28 cellular contexts compared by ENCODE assay signal in the genomic region with DNA sequence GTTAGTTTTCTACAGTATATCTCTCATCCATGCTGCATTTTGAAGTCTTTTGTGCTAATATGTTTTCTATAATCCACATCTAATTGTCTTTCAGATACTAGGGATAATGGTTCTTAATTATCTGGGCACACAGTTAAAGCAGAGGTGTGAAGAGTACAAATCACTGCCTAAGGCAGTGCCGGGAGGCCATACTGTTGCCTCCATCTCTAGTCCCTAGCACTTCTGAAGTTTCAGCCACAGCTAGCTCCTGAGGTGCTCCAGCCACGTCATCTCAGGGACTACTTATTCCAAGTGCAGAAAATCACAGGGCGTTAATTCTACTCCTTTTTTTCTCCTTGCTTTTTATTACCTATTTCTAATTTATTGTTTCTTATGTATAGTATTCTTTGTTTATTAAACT.
"Had no signal": no experiment of that assay in that cellular context is flagged by ENCODE, and none has a peak within 500 bp of the region (broad histone marks: within the 10 kb centered on the region; RNA-seq: fewer than 3 reads in every experiment).

No MANE protein-coding gene starts in this region.

- FAIRE-seq: K562 had no signal

- H3K27ac ChIP-seq: brain microvascular endothelial cell, cardiac muscle cell, WERI-Rb-1 had no signal

- H3K36me3 ChIP-seq: brain microvascular endothelial cell, cardiac muscle cell, WERI-Rb-1 had no signal

- H3K4me3 ChIP-seq: cardiac muscle cell, K562 had no signal

- H3K36me3 Mint-ChIP-seq: activated naive CD8-positive, alpha-beta T cell treated with anti-CD3 and anti-CD28 coated beads for 36 hours had no signal

- ATAC-seq: activated CD8-positive, alpha-beta T cell treated with anti-CD3 and anti-CD28 coated beads for 36 hours; activated T-cell treated with anti-CD3 and anti-CD28 coated beads, Interleukin-2, amount 50 U/mL, for 72 hours; activated T-helper 17 cell treated with anti-CD3 and anti-CD28 coated beads, Interleukin-2, amount 50 U/mL, for 72 hours; K562 had no signal

- H3K9me3 Mint-ChIP-seq: activated CD4-positive, alpha-beta T cell treated with anti-CD3 and anti-CD28 coated beads, Interleukin-2, amount 10 ng/mL, durations not matched to agents 24 days and 14 days; activated CD8-positive, alpha-beta T cell treated with anti-CD3 and anti-CD28 coated beads for 36 hours; activated naive CD8-positive, alpha-beta T cell treated with anti-CD3 and anti-CD28 coated beads for 36 hours; activated T-cell treated with anti-CD3 and anti-CD28 coated beads, Interleukin-2, amount 50 U/mL, for 72 hours; activated T-helper 17 cell treated with anti-CD3 and anti-CD28 coated beads, Interleukin-2, amount 50 U/mL, for 72 hours had no signal

- DNase-seq: activated CD4-positive, alpha-beta T cell treated with anti-CD3 and anti-CD28 coated beads, Interleukin-2, amount 10 ng/mL, durations not matched to agents 24 days and 14 days; activated CD4-positive, alpha-beta T cell treated with anti-CD3 and anti-CD28 coated beads, Interleukin-2, amount 50 U/mL, for 4 hours; activated CD8-positive, alpha-beta T cell treated with anti-CD3 and anti-CD28 coated beads for 36 hours; activated effector memory CD4-positive, alpha-beta T cell treated with anti-CD3 and anti-CD28 coated beads, Interleukin-2, amount 50 U/mL, for 16 hours; activated naive CD4-positive, alpha-beta T cell; activated naive CD4-positive, alpha-beta T cell treated with anti-CD3 and anti-CD28 coated beads, Interleukin-2, amount 50 U/mL, for 16 hours; activated naive CD8-positive, alpha-beta T cell treated with anti-CD3 and anti-CD28 coated beads for 36 hours; activated T-cell treated with anti-CD3 and anti-CD28 coated beads, Interleukin-2, amount 50 U/mL, for 1 hour; activated T-cell treated with anti-CD3 and anti-CD28 coated beads, Interleukin-2, amount 50 U/mL, for 72 hours; amniotic stem cell; aorta; brain microvascular endothelial cell; NCI-H1092 treated with DMSO at 0.1 percent for 48 hours; NCI-H1694; NCI-H1930; NCI-H2081 treated with DMSO at 0.1 percent for 48 hours; NCI-H446 treated with DMSO at 0.1 percent for 48 hours; NCI-H524; NCI-H69; Right ventricle myocardium superior; SW 1271; T-helper 1 cell; T-helper 2 cell; T-helper 9 cell; WERI-Rb-1 had no signal

- H3K27me3 ChIP-seq: brain microvascular endothelial cell, cardiac muscle cell had no signal

- H3K27ac Mint-ChIP-seq: activated CD4-positive, alpha-beta T cell treated with anti-CD3 and anti-CD28 coated beads, Interleukin-2, amount 10 ng/mL, durations not matched to agents 24 days and 14 days; activated CD8-positive, alpha-beta T cell treated with anti-CD3 and anti-CD28 coated beads for 36 hours; activated naive CD8-positive, alpha-beta T cell treated with anti-CD3 and anti-CD28 coated beads for 36 hours; activated T-cell treated with anti-CD3 and anti-CD28 coated beads, Interleukin-2, amount 50 U/mL, for 72 hours; activated T-helper 17 cell treated with anti-CD3 and anti-CD28 coated beads, Interleukin-2, amount 50 U/mL, for 72 hours had no signal

- H3K27me3 Mint-ChIP-seq: activated CD4-positive, alpha-beta T cell treated with anti-CD3 and anti-CD28 coated beads, Interleukin-2, amount 10 ng/mL, durations not matched to agents 24 days and 14 days; activated CD8-positive, alpha-beta T cell treated with anti-CD3 and anti-CD28 coated beads for 36 hours; activated naive CD8-positive, alpha-beta T cell treated with anti-CD3 and anti-CD28 coated beads for 36 hours; activated T-helper 17 cell treated with anti-CD3 and anti-CD28 coated beads, Interleukin-2, amount 50 U/mL, for 72 hours had no signal

- H3K4me3 Mint-ChIP-seq: activated CD4-positive, alpha-beta T cell treated with anti-CD3 and anti-CD28 coated beads, Interleukin-2, amount 10 ng/mL, durations not matched to agents 24 days and 14 days; activated CD8-positive, alpha-beta T cell treated with anti-CD3 and anti-CD28 coated beads for 36 hours; activated naive CD8-positive, alpha-beta T cell treated with anti-CD3 and anti-CD28 coated beads for 36 hours; activated T-cell treated with anti-CD3 and anti-CD28 coated beads, Interleukin-2, amount 50 U/mL, for 72 hours; activated T-helper 17 cell treated with anti-CD3 and anti-CD28 coated beads, Interleukin-2, amount 50 U/mL, for 72 hours had no signal

- H3K4me1 Mint-ChIP-seq: activated CD4-positive, alpha-beta T cell treated with anti-CD3 and anti-CD28 coated beads, Interleukin-2, amount 10 ng/mL, durations not matched to agents 24 days and 14 days; activated naive CD8-positive, alpha-beta T cell treated with anti-CD3 and anti-CD28 coated beads for 36 hours; activated T-helper 17 cell treated with anti-CD3 and anti-CD28 coated beads, Interleukin-2, amount 50 U/mL, for 72 hours had no signal
